In the genomic region with DNA sequence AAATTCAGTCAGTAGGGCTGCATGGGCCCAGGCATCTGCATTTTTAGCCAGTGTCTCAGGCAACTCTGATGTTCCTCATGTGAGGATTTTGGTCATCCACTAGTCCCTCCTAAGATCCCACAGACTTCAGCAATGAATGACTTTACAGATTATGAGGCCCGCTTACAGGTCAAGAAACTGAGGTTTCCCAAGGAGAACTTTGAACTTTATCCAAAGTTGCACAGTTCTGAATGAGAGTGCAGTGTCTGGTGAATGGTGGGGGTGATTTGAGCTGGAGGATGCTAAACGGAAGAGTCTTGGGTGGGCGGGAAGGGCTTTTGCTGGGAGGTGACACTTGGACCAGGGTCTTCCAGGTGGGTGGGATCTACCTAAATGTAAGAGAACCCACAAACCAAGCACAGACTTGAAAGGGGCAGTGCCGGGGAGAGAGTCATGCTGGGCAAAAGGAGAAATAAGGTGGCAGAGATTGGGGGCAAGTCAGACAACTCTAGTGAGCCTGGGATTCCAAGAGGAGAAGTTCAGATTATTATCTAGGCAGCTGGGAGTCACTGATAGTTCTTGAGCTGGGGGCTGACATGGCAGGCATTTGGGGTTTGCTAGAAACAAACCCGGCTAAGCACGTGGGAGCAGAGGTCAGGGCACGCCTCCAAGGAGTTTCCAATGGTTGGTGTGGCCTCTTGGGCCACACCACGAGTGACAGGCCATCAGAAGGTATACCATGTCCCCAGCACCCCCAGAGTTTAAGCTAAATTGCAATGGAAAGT, we compare ENCODE assay signal across 13 cellular contexts. TPM values are rescaled to one million over a fixed set of nuclear protein-coding genes. Genes with fewer than 3 reads are reported as not detected.
DNase-seq lines count a peak whose midpoint lies in the region; FAIRE-seq and TF ChIP-seq lines count a peak whose summit lies in the region.
"Had no signal": no experiment of that assay in that cellular context is flagged by ENCODE, and none has a peak within 500 bp of the region (broad histone marks: within the 10 kb centered on the region; RNA-seq: fewer than 3 reads in every experiment).

No MANE protein-coding gene starts in this region.

- H3K27ac Mint-ChIP-seq in CD14-positive monocyte (peak overlapping the region; percentile 97 to 100 (median 100)), HFFc6 (peak overlapping the region; percentile 9; the same call in 1 of the 2 replicates), nephron (peak overlapping the region; percentile 12 to 53 (median 18))
- H3K27ac Mint-ChIP-seq in activated naive CD8-positive, alpha-beta T cell = peak overlapping the region; percentile 97
- H3K27ac Mint-ChIP-seq: progenitor cell of endocrine pancreas had no signal

- peaks cover 98% of the 10 kb centered on the region for H3K4me1 Mint-ChIP-seq in CD14-positive monocyte
- peaks cover 53% of the 10 kb centered on the region for H3K4me1 Mint-ChIP-seq in HFFc6 (ENCODE audit: low read depth)
- H3K4me1 Mint-ChIP-seq in activated naive CD8-positive, alpha-beta T cell (ENCODE audit: low read depth) = peaks cover 91% of the 10 kb centered on the region
- H3K4me1 Mint-ChIP-seq in nephron = peaks cover 52% of the 10 kb centered on the region

- H3K4me3 Mint-ChIP-seq in CD14-positive monocyte (no peak overlapping the region), HFFc6 (no peak overlapping the region), nephron (peak overlapping the region in 1 of 3 experiments; percentile 26)
- peak overlapping the region; percentile 52 for H3K4me3 Mint-ChIP-seq in activated naive CD8-positive, alpha-beta T cell

- no peak for DNase-seq in CD14-positive monocyte (ENCODE audit: low spot score)
- no peak for DNase-seq in HFFc6
- no peak for DNase-seq in ecto neural progenitor cell (ENCODE audit: low spot score)
- no peak for DNase-seq in NCI-H1694 (lab: John Stamatoyannopoulos, UW)
- DNase-seq in NCI-H2029 treated with DMSO at 0.1 percent for 48 hours (lab: John Stamatoyannopoulos, UW) = no peak
- no peak for DNase-seq in RCC 7860 (ENCODE audit: low spot score)
- DNase-seq: central memory CD4-positive, alpha-beta T cell; MM.1S; stimulated activated CD4-positive, alpha-beta T cell treated with anti-CD3 and anti-CD28 coated beads, Interleukin-4, amount 100 ng/mL, for 1 hour had no signal

- peaks cover 0 to 3% (median 0%) of the 10 kb centered on the region in 7 donors for H3K9me3 Mint-ChIP-seq in CD14-positive monocyte
- H3K9me3 Mint-ChIP-seq in HFFc6 = no peaks in the 10 kb centered on the region
- no peaks in the 10 kb centered on the region for H3K9me3 Mint-ChIP-seq in activated naive CD8-positive, alpha-beta T cell (ENCODE audit: low read depth)
- no peaks in the 10 kb centered on the region for H3K9me3 Mint-ChIP-seq in nephron

- intact Hi-C loops in CD14-positive monocyte (cut with micrococcal nuclease) = no loop called here

- TF ChIP-seq CTCF in CD14-positive monocyte (IDR thresholded peaks at IDR 0.05) (no peak), HFFc6 (IDR thresholded peaks at IDR 0.05) (no peak), nephron (IDR thresholded peaks at IDR 0.05; ENCODE audit: unreplicated experiment in 3 of 3) (no peak)

- H3K27me3 Mint-ChIP-seq in CD14-positive monocyte (ENCODE audit: low read depth in 3 of 3) (peaks cover 0 to 2% (median 0%) of the 10 kb centered on the region in 3 donors), HFFc6 (ENCODE audit: insufficient read depth) (peaks cover 8% of the 10 kb centered on the region), nephron (ENCODE audit: low read depth) (peaks cover 34% of the 10 kb centered on the region)
- no peaks in the 10 kb centered on the region for H3K27me3 Mint-ChIP-seq in activated naive CD8-positive, alpha-beta T cell
- H3K27me3 Mint-ChIP-seq: progenitor cell of endocrine pancreas had no signal

- H3K36me3 Mint-ChIP-seq in CD14-positive monocyte (peaks cover 48 to 67% of the 10 kb centered on the region in 2 donors), HFFc6 (ENCODE audit: low read depth) (no peaks in the 10 kb centered on the region; the same call in 1 of the 2 replicates), nephron (ENCODE audit: low read depth) (no peaks in the 10 kb centered on the region)
- H3K36me3 Mint-ChIP-seq in activated naive CD8-positive, alpha-beta T cell = no peaks in the 10 kb centered on the region

- no peak for FAIRE-seq in RCC 7860 (lab: Jason Lieb, UNC)
- FAIRE-seq: TTC549 had no signal

RNA-seq across cellular contexts. Expression of gene SLC6A6, which starts 27.5 kb away (rescaled TPM):
- polyA plus RNA-seq in CD14-positive monocyte = 10 to 100 TPM; 18.4 to 24.5 TPM
- 10 to 100 TPM; 22.5 to 33.0 (median 28.6) TPM for total RNA-seq in HFFc6 (2021; fragmentation: NEBNext Ultra II Directional; extraction: Animal tissue kit (Norgen Biotek cat#: 25700))

Comparison
In these comparisons a context has a peak if more than half of its experiments do, and no peak if none do; other contexts are left out.
1. H3K27ac Mint-ChIP-seq: peak in every context shown above with its lines; median percentile 100 in CD14-positive monocyte; 97 in activated naive CD8-positive, alpha-beta T cell; 18 in nephron; 9 in HFFc6.